In the genomic region with DNA sequence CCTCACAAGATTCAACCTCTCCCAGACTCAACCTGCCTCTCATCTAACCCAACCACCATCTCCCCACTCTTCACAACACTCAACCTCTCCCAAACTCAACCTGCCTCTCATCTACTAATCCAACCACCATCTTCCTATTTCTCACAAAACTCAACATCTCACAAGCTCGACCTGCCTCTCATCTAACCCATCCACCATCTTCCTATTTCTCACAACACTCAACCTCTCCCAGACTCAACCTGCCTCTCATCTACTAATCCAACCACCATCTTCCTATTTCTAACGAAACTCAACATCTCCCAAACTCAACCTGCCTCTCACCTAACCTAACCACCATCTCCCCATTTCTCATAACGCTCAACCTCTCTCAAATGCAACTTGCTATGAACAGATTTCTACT, we compare ENCODE assay signal across 13 cellular contexts. TPM values are rescaled to one million over a fixed set of nuclear protein-coding genes. Genes with fewer than 3 reads are reported as not detected.
DNase-seq lines count a peak whose midpoint lies in the region; ATAC-seq and TF ChIP-seq lines count a peak whose summit lies in the region.
"Had no signal": no experiment of that assay in that cellular context is flagged by ENCODE, and none has a peak within 500 bp of the region (broad histone marks: within the 10 kb centered on the region; RNA-seq: fewer than 3 reads in every experiment).

No MANE protein-coding gene starts in this region.

- peaks cover 14% of the 10 kb centered on the region for H3K36me3 Mint-ChIP-seq in endodermal cell (ENCODE audit: low read depth)

- ATAC-seq in Panc1 (peak; percentile 39), thoracic aorta (ENCODE audit: insufficient number of reproducible peaks, low FRiP score, low read depth) (no peak)

- no peak overlapping the region for H3K27ac Mint-ChIP-seq in endodermal cell
- H3K27ac Mint-ChIP-seq: B cell had no signal

- 93 to 94% methylated on average over 3 of the region's 3 CpGs for WGBS in testis, 2 donors
- 84 to 92% methylated on average over 2 to 3 of the region's 3 CpGs for WGBS in endodermal cell (ENCODE audit: insufficient coverage in 1 of 2, insufficient read length in 1 of 2), 2 experiments

- H3K27me3 ChIP-seq in Panc1 (ENCODE audit: control insufficient read depth, insufficient read depth, low read length) (no peaks in the 10 kb centered on the region), breast epithelium (no peaks in the 10 kb centered on the region), muscle layer of duodenum (ENCODE audit: low read depth, low read length) (no peaks in the 10 kb centered on the region), thoracic aorta (replicated peaks; ENCODE audit: insufficient read depth) (no peaks in the 10 kb centered on the region), dorsolateral prefrontal cortex (peaks cover 0 to 4% (median 0%) of the 10 kb centered on the region in 45 donors), testis (no peaks in the 10 kb centered on the region), endodermal cell (ENCODE audit: control insufficient read depth, insufficient read depth, low read length, poor library complexity, severe bottlenecking) (no peaks in the 10 kb centered on the region)
- H3K27me3 ChIP-seq: upper lobe of right lung had no signal

- H3K4me1 ChIP-seq in Panc1 (ENCODE audit: control insufficient read depth, insufficient read depth, low read length) (peaks cover 78% of the 10 kb centered on the region), breast epithelium (peaks cover 0 to 4% of the 10 kb centered on the region in 2 donors), muscle layer of duodenum (ENCODE audit: control insufficient read depth in 1 of 2, insufficient read depth in 2 of 2, low read length in 2 of 2) (no peaks in the 10 kb centered on the region), thoracic aorta (ENCODE audit: control insufficient read depth in 1 of 2, low read depth in 2 of 2) (peaks cover 9 to 37% of the 10 kb centered on the region in 2 donors), testis (peaks cover 14% of the 10 kb centered on the region), endodermal cell (ENCODE audit: control insufficient read depth, insufficient read depth, low read length) (peaks cover 2% of the 10 kb centered on the region)

- no peak overlapping the region for H3K9ac ChIP-seq in endodermal cell (ENCODE audit: extremely low read depth, low read length, poor library complexity, severe bottlenecking)

- CTCF ChIA-PET in Panc1 (lab: Charles Lee): no interaction called here

- TF ChIP-seq CTCF in Panc1 (IDR thresholded peaks at IDR 0.05) (no peak), breast epithelium (IDR thresholded peaks at IDR 0.05) (no peak), thoracic aorta (IDR thresholded peaks at IDR 0.05) (no peak), dorsolateral prefrontal cortex (IDR thresholded peaks at IDR 0.05 in 54 of 56, conservative IDR thresholded peaks at IDR 0.05 in 2 of 56; ENCODE audit: low read depth in 1 of 56, partially characterized antibody in 56 of 56) (no peak), testis (IDR thresholded peaks at IDR 0.05) (no peak), endodermal cell (conservative IDR thresholded peaks at IDR 0.05) (no peak)

- H3K4me3 Mint-ChIP-seq in endodermal cell: no peak overlapping the region
- H3K4me3 Mint-ChIP-seq: B cell had no signal

- in situ Hi-C loops in Panc1 (cut with HindIII; ENCODE audit: low pct_unique_long_range_greater_than_20kb, low sequenced_read_pairs): no loop called here

- no peak for TF ChIP-seq POLR2A in breast epithelium (IDR thresholded peaks at IDR 0.05)
- no peak for TF ChIP-seq POLR2A in testis (IDR thresholded peaks at IDR 0.05)

- H3K4me3 ChIP-seq in Panc1 (ENCODE audit: low read depth in 2 of 2, low read length in 2 of 2): peak overlapping the region; percentile 36 to 44; a peak in 3 of 4 replicates
- H3K4me3 ChIP-seq in breast epithelium: no peak overlapping the region
- no peak overlapping the region for H3K4me3 ChIP-seq in muscle layer of duodenum (ENCODE audit: low read depth in 1 of 2, low read length in 2 of 2)
- H3K4me3 ChIP-seq in thoracic aorta: no peak overlapping the region
- H3K4me3 ChIP-seq in dorsolateral prefrontal cortex: no peak overlapping the region
- no peak overlapping the region for H3K4me3 ChIP-seq in testis
- H3K4me3 ChIP-seq in endodermal cell (ENCODE audit: low read length): no peak overlapping the region
- H3K4me3 ChIP-seq: upper lobe of right lung had no signal

- H3K27ac ChIP-seq in Panc1 (ENCODE audit: low read length) (peak overlapping the region; percentile 98), breast epithelium (peak overlapping the region; percentile 70 to 75), muscle layer of duodenum (ENCODE audit: low read length) (peak overlapping the region; percentile 72), thoracic aorta (peak overlapping the region; percentile 33 to 53), dorsolateral prefrontal cortex (no peak overlapping the region), testis (no peak overlapping the region), endodermal cell (ENCODE audit: low read depth, low read length) (no peak overlapping the region)
- H3K27ac ChIP-seq: upper lobe of right lung had no signal

- H3K36me3 ChIP-seq in Panc1 (ENCODE audit: control insufficient read depth, insufficient read depth, low read length) (no peaks in the 10 kb centered on the region; the same call in 1 of the 2 replicates), breast epithelium (no peaks in the 10 kb centered on the region), muscle layer of duodenum (ENCODE audit: control insufficient read depth in 1 of 2, insufficient read depth in 2 of 2, low read length in 2 of 2) (no peaks in the 10 kb centered on the region), thoracic aorta (no peaks in the 10 kb centered on the region), testis (ENCODE audit: low read depth, missing control alignments) (no peaks in the 10 kb centered on the region), endodermal cell (ENCODE audit: control insufficient read depth, insufficient read depth, low read length) (peaks cover 22% of the 10 kb centered on the region)
- H3K36me3 ChIP-seq: upper lobe of right lung had no signal

- BruUV-seq in Panc1 (replicated peaks; lab: Mats Ljungman, UMichigan): TSS peak; percentile 94

- H3K9me3 ChIP-seq in Panc1 (ENCODE audit: control insufficient read depth, insufficient read depth, low read depth, low read length) (no peaks in the 10 kb centered on the region), breast epithelium (no peaks in the 10 kb centered on the region), muscle layer of duodenum (ENCODE audit: control insufficient read depth in 1 of 2, low read length in 2 of 2) (no peaks in the 10 kb centered on the region), thoracic aorta (no peaks in the 10 kb centered on the region), testis (no peaks in the 10 kb centered on the region), endodermal cell (ENCODE audit: control insufficient read depth, low read length) (no peaks in the 10 kb centered on the region)
- H3K9me3 ChIP-seq: upper lobe of right lung had no signal

- POLR2A ChIA-PET in Panc1 (lab: Charles Lee): no interaction called here

- no peak for DNase-seq in Panc1 (ENCODE audit: low read depth, low spot score)
- no peak for DNase-seq in breast epithelium (ENCODE audit: low spot score in 2 of 2)
- no peak for DNase-seq in thoracic aorta (ENCODE audit: low spot score)
- DNase-seq in dorsolateral prefrontal cortex: no peak
- DNase-seq in testis: no peak
- DNase-seq in endodermal cell: no peak
- DNase-seq: activated CD4-positive, alpha-beta T cell treated with anti-CD3 and anti-CD28 coated beads for 4 hours; activated effector memory CD4-positive, alpha-beta T cell treated with Interleukin-2 at 50 U/mL for 16 hours; NCI-H1048; stimulated activated CD4-positive, alpha-beta T cell treated with anti-CD3 and anti-CD28 coated beads, Interleukin-15, amount 100 ng/mL, for 24 hours had no signal

- H3K27me3 Mint-ChIP-seq in endodermal cell (ENCODE audit: insufficient read depth): no peaks in the 10 kb centered on the region
- H3K27me3 Mint-ChIP-seq: B cell had no signal

- H3K9me3 Mint-ChIP-seq in endodermal cell: peaks cover 2% of the 10 kb centered on the region

- peaks cover 13% of the 10 kb centered on the region for H3K4me1 Mint-ChIP-seq in endodermal cell
- H3K4me1 Mint-ChIP-seq: B cell had no signal

- intact Hi-C loops in Panc1 (cut with micrococcal nuclease; ENCODE audit: unreplicated experiment) (no loop called here), breast epithelium (cut with DNase I; ENCODE audit: low total_unique reads) (no loop called here), dorsolateral prefrontal cortex (cut with DNase I) (no loop called here), testis (cut with DNase I; ENCODE audit: low total_unique reads) (no loop called here)

RNA-seq across cellular contexts. Expression of gene FAT1, which starts 29.8 kb away (rescaled TPM):
- total RNA-seq in Panc1 (2021; ENCODE audit: unreplicated experiment) (288 TPM), breast epithelium (100 to 1,000 TPM in 1 of 3 donors, 10 to 100 TPM in 2; 54.2 to 125 (median 87.2) TPM), thoracic aorta (100 to 1,000 TPM; 106 to 117 TPM), dorsolateral prefrontal cortex (100 to 1,000 TPM in 2 of 120 experiments, 10 to 100 TPM in 118; 41.2 to 181 (median 59.6) TPM), testis (100 to 1,000 TPM; 118 to 157 TPM), endodermal cell (10 to 100 TPM; 66.6 to 77.8 TPM)
- polyA plus RNA-seq in Panc1 (2012; ENCODE audit: insufficient read length): 203 TPM
- polyA plus RNA-seq in testis (ENCODE audit: insufficient read depth, low read depth, low replicate concordance): 51.5 TPM
- 68.7 TPM for polyA plus RNA-seq in endodermal cell (2013, experiment 1 of 2)
- polyA plus RNA-seq in endodermal cell (2013, experiment 2 of 2): 67.9 TPM

Comparison
In these comparisons a context has a peak if more than half of its experiments do, and no peak if none do; other contexts are left out.
1. H3K27ac ChIP-seq: peak in Panc1 (single experiment), breast epithelium (2 of 2), muscle layer of duodenum (single experiment) and thoracic aorta (2 of 2); none in dorsolateral prefrontal cortex (0 of 59), testis (0 of 2) and endodermal cell (single experiment).
2. H3K4me3 ChIP-seq: peak in Panc1 (2 of 2); none in breast epithelium (0 of 3), muscle layer of duodenum (0 of 2), thoracic aorta (single experiment), dorsolateral prefrontal cortex (0 of 59), testis (0 of 2) and endodermal cell (single experiment).